ENCODE assay signal across 25 cellular contexts in the genomic region with DNA sequence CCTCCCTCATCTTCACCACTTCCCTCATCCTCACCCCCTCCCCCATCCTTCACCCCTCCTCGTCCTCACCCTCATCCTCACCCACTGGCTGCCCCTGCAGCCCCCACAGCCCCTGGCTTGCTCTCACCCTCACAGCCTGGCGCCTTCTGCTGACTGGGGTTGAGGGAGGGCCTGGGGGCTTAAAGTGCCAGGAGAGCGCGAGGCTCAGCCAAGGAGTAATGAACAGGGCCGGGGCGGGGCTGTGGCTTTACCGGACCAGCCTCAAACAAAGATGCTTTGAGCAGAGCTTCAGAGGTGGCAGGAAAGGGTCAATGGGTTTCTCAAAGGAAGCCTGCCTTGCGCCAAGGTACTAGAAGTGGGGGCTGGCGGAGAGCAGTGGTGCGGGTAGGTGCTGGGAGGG. TPM values are rescaled to one million over a fixed set of nuclear protein-coding genes. Genes with fewer than 3 reads are reported as not detected.
DNase-seq lines count a peak whose midpoint lies in the region; ATAC-seq, FAIRE-seq and TF ChIP-seq lines count a peak whose summit lies in the region.
"Had no signal": no experiment of that assay in that cellular context is flagged by ENCODE, and none has a peak within 500 bp of the region (broad histone marks: within the 10 kb centered on the region; RNA-seq: fewer than 3 reads in every experiment).

A gene with protein sequence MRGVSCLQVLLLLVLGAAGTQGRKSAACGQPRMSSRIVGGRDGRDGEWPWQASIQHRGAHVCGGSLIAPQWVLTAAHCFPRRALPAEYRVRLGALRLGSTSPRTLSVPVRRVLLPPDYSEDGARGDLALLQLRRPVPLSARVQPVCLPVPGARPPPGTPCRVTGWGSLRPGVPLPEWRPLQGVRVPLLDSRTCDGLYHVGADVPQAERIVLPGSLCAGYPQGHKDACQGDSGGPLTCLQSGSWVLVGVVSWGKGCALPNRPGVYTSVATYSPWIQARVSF (minus strand): TSS at position 155 of the 400 bp plus-strand sequence. CDS start 1,013 bp downstream, outside the sequence.

- no peak within 1 kb of the TSS for H4K5ac ChIP-seq in H9 (ENCODE audit: insufficient read length, low read depth, low read length)

- H2AK5ac ChIP-seq in H9 (ENCODE audit: insufficient read length, low read length) = no peak within 1 kb of the TSS

- H3K27ac Mint-ChIP-seq in CD8-positive, alpha-beta memory T cell = peak within 1 kb of the TSS in 1 of 8 donors; percentile 54
- no peak within 1 kb of the TSS; a peak in 2 of 7 replicates for H3K27ac Mint-ChIP-seq in H9
- H3K27ac Mint-ChIP-seq in activated naive CD8-positive, alpha-beta T cell treated with anti-CD3 and anti-CD28 coated beads for 36 hours = no peak within 1 kb of the TSS
- H3K27ac Mint-ChIP-seq in neural progenitor cell = peak within 1 kb of the TSS; percentile 29
- H3K27ac Mint-ChIP-seq: HFFc6 had no signal

- H3K23me2 ChIP-seq in H9 (ENCODE audit: insufficient read length, low read depth, low read length, poor library complexity, severe bottlenecking) = no peaks in the 10 kb centered on the region

- no peak within 1 kb of the TSS for H2BK5ac ChIP-seq in H9 (ENCODE audit: insufficient read length, low read length)

- H3K14ac ChIP-seq in H9 (ENCODE audit: insufficient read depth, low read length) = no peak within 1 kb of the TSS

- no peaks in the 10 kb centered on the region for H3K36me3 Mint-ChIP-seq in CD8-positive, alpha-beta memory T cell
- no peaks in the 10 kb centered on the region for H3K36me3 Mint-ChIP-seq in H9 (ENCODE audit: insufficient read depth in 1 of 3, low read depth in 3 of 3)
- no peaks in the 10 kb centered on the region for H3K36me3 Mint-ChIP-seq in activated naive CD8-positive, alpha-beta T cell treated with anti-CD3 and anti-CD28 coated beads for 36 hours
- H3K36me3 Mint-ChIP-seq in neural progenitor cell = no peaks in the 10 kb centered on the region

- H3K79me2 ChIP-seq in H9 (ENCODE audit: insufficient read depth, low read length) (no peaks in the 10 kb centered on the region; the same call in 1 of the 2 replicates), neural progenitor cell (ENCODE audit: low read depth) (no peaks in the 10 kb centered on the region)

- H3K4ac ChIP-seq in H9 (ENCODE audit: low read depth, low read length) = no peak within 1 kb of the TSS

- no peak within 1 kb of the TSS for H3K23ac ChIP-seq in H9 (ENCODE audit: insufficient read length, low read depth, low read length)

- H2BK15ac ChIP-seq in H9 (ENCODE audit: low read depth, low read length) = no peak within 1 kb of the TSS

- no peak within 1 kb of the TSS for H3K9ac ChIP-seq in H9 (ENCODE audit: extremely low read depth, insufficient read length, low read length)
- no peak within 1 kb of the TSS for H3K9ac ChIP-seq in neural progenitor cell

- no peak within 1 kb of the TSS for H3K18ac ChIP-seq in H9 (ENCODE audit: insufficient read length, low read depth, low read length)

- H3K79me1 ChIP-seq in H9 (ENCODE audit: insufficient read depth, low read depth, low read length, poor library complexity, severe bottlenecking) = no peaks in the 10 kb centered on the region

- no peak within 1 kb of the TSS for H2BK20ac ChIP-seq in H9 (ENCODE audit: low read depth, low read length, poor library complexity, severe bottlenecking)

- H4K20me1 ChIP-seq in H9 (ENCODE audit: control insufficient read depth, insufficient read depth, insufficient read length) = no peaks in the 10 kb centered on the region
- no peaks in the 10 kb centered on the region for H4K20me1 ChIP-seq in neural progenitor cell (ENCODE audit: low read depth)

- H3K36me3 ChIP-seq in CD8-positive, alpha-beta memory T cell (ENCODE audit: insufficient read depth, low read length) = no peaks in the 10 kb centered on the region
- no peaks in the 10 kb centered on the region for H3K36me3 ChIP-seq in neural progenitor cell
- H3K36me3 ChIP-seq: cardiac muscle cell, esophagus squamous epithelium, left ventricle myocardium inferior, ovary had no signal

- H3K4me1 ChIP-seq in CD8-positive, alpha-beta memory T cell (ENCODE audit: insufficient read depth, low read length) = peaks cover 12% of the 10 kb centered on the region
- H3K4me1 ChIP-seq in H9 (ENCODE audit: insufficient read depth, low read length) (no peaks in the 10 kb centered on the region), neural progenitor cell (peaks cover 14% of the 10 kb centered on the region)

- no peak within 1 kb of the TSS for H3T11ph ChIP-seq in H9 (ENCODE audit: low read length)

- H2BK12ac ChIP-seq in H9 (ENCODE audit: insufficient read length, low read depth, low read length) = no peak within 1 kb of the TSS

- H3K27me3 Mint-ChIP-seq in CD8-positive, alpha-beta memory T cell = peaks cover 15 to 25% of the 10 kb centered on the region in 2 donors
- peaks cover 32% of the 10 kb centered on the region for H3K27me3 Mint-ChIP-seq in H9 (ENCODE audit: low read depth)
- peaks cover 12% of the 10 kb centered on the region for H3K27me3 Mint-ChIP-seq in activated naive CD8-positive, alpha-beta T cell treated with anti-CD3 and anti-CD28 coated beads for 36 hours
- H3K27me3 Mint-ChIP-seq in neural progenitor cell (ENCODE audit: insufficient read depth, low read depth) = no peaks in the 10 kb centered on the region

- H3K4me3 Mint-ChIP-seq in CD8-positive, alpha-beta memory T cell = peak within 1 kb of the TSS in 4 of 7 donors; percentile 45 to 57 (median 50)
- no peak within 1 kb of the TSS for H3K4me3 Mint-ChIP-seq in H9
- peak within 1 kb of the TSS; percentile 64 for H3K4me3 Mint-ChIP-seq in activated naive CD8-positive, alpha-beta T cell treated with anti-CD3 and anti-CD28 coated beads for 36 hours
- no peak within 1 kb of the TSS for H3K4me3 Mint-ChIP-seq in neural progenitor cell
- H3K4me3 Mint-ChIP-seq: HFFc6 had no signal

- FAIRE-seq in HTR-8/SVneo (lab: Jason Lieb, UNC) = no peak
- FAIRE-seq: D721Med, G401.6 had no signal

- H3K9me3 ChIP-seq in CD8-positive, alpha-beta memory T cell (ENCODE audit: low read length) = no peaks in the 10 kb centered on the region
- H3K9me3 ChIP-seq in H9 (ENCODE audit: control insufficient read depth, low read depth, low read length) = no peaks in the 10 kb centered on the region
- no peaks in the 10 kb centered on the region for H3K9me3 ChIP-seq in neural progenitor cell (ENCODE audit: low read depth)
- H3K9me3 ChIP-seq: esophagus squamous epithelium, left ventricle myocardium inferior, ovary had no signal

- no peaks in the 10 kb centered on the region for H3K27me3 ChIP-seq in CD8-positive, alpha-beta memory T cell (ENCODE audit: insufficient read depth, low read length, poor library complexity, severe bottlenecking)
- H3K27me3 ChIP-seq in H9 (ENCODE audit: insufficient read depth, low read length) = no peaks in the 10 kb centered on the region
- peaks cover 8% of the 10 kb centered on the region for H3K27me3 ChIP-seq in neural progenitor cell
- H3K27me3 ChIP-seq: ovary had no signal

- no peak within 1 kb of the TSS for H2BK120ac ChIP-seq in H9 (ENCODE audit: low read depth, low read length, poor library complexity, severe bottlenecking)

- H2AFZ ChIP-seq in H9 (ENCODE audit: low read length) (no peak within 1 kb of the TSS), neural progenitor cell (replicated peaks) (peak within 1 kb of the TSS; percentile 50)

- no CpG with 5 or more reads among the region's 10 CpGs for WGBS in H9 (ENCODE audit: extremely low coverage, insufficient read length, low lambda C conversion rate)

- H4K8ac ChIP-seq in H9 (replicated peaks; ENCODE audit: insufficient read length, low read depth, low read length) = no peak within 1 kb of the TSS

- no peak within 1 kb of the TSS for H3K4me3 ChIP-seq in CD8-positive, alpha-beta memory T cell (ENCODE audit: low read length)
- H3K4me3 ChIP-seq in neural progenitor cell (no peak within 1 kb of the TSS), coronary artery (no peak within 1 kb of the TSS)
- H3K4me3 ChIP-seq: cardiac muscle cell, esophagus squamous epithelium, left ventricle myocardium inferior, ovary had no signal

- CTCF ChIA-PET in CD8-positive, alpha-beta memory T cell (lab: Charles Lee) = no interaction called here

- no peaks in the 10 kb centered on the region for H3K9me3 Mint-ChIP-seq in CD8-positive, alpha-beta memory T cell
- H3K9me3 Mint-ChIP-seq in H9 (no peaks in the 10 kb centered on the region), neural progenitor cell (no peaks in the 10 kb centered on the region)
- no peaks in the 10 kb centered on the region for H3K9me3 Mint-ChIP-seq in activated naive CD8-positive, alpha-beta T cell treated with anti-CD3 and anti-CD28 coated beads for 36 hours
- H3K9me3 Mint-ChIP-seq: HFFc6 had no signal

- POLR2A ChIA-PET in CD8-positive, alpha-beta memory T cell (lab: Charles Lee) = no interaction called here

- no peak within 1 kb of the TSS for H3K56ac ChIP-seq in H9 (ENCODE audit: insufficient read length, low read depth, low read length)

- H3K4me2 ChIP-seq in H9 (ENCODE audit: insufficient read depth, insufficient read length, low read length) (no peak within 1 kb of the TSS), neural progenitor cell (peak within 1 kb of the TSS; percentile 61)

- peaks cover 0 to 21% (median 5%) of the 10 kb centered on the region in 3 donors for H3K4me1 Mint-ChIP-seq in CD8-positive, alpha-beta memory T cell
- peaks cover 2 to 17% of the 10 kb centered on the region in 2 experiments; a peak in 2 of 4 replicates for H3K4me1 Mint-ChIP-seq in H9
- peaks cover 11% of the 10 kb centered on the region for H3K4me1 Mint-ChIP-seq in activated naive CD8-positive, alpha-beta T cell treated with anti-CD3 and anti-CD28 coated beads for 36 hours
- peaks cover 20% of the 10 kb centered on the region for H3K4me1 Mint-ChIP-seq in neural progenitor cell

- no peak for ATAC-seq in GM18861 (IDR thresholded peaks at IDR 0.05; ENCODE audit: unreplicated experiment)
- ATAC-seq: SK-N-SH treated with all-trans-retinoic acid at 6 μM for 48 hours had no signal

- TF ChIP-seq CTCF in H9 (conservative IDR thresholded peaks at IDR 0.05) (no peak), neural progenitor cell (IDR thresholded peaks at IDR 0.05) (no peak), coronary artery (IDR thresholded peaks at IDR 0.05) (no peak)

- peaks cover 7% of the 10 kb centered on the region for H3F3A ChIP-seq in neural progenitor cell (ENCODE audit: low read depth)

- DNase-seq in CD8-positive, alpha-beta memory T cell = peak in 1 of 5 donors; percentile 39
- DNase-seq in H9 (peak; percentile 23), neural progenitor cell (ENCODE audit: low spot score) (peak; percentile 68), coronary artery (ENCODE audit: low spot score) (no peak), HTR-8/SVneo (ENCODE audit: insufficient read length, low spot score) (no peak), caudate nucleus (lab: John Stamatoyannopoulos, UW) (no peak)
- no peak for DNase-seq in activated naive CD8-positive, alpha-beta T cell treated with anti-CD3 and anti-CD28 coated beads for 36 hours
- DNase-seq: activated CD4-positive, alpha-beta T cell treated with anti-CD3 and anti-CD28 coated beads for 1 hour; AML-193; effector CD4-positive, alpha-beta T cell; esophagus squamous epithelium; HFFc6; Kasumi-1; left ventricle myocardium inferior; NCI-H1105 treated with DMSO at 0.1 percent for 48 hours; NCI-H2171; NCI-H82; stimulated activated CD4-positive, alpha-beta T cell treated with anti-CD3 and anti-CD28 coated beads, Interleukin-2, amount 100 ng/mL, for 48 hours had no signal

- no peak within 1 kb of the TSS for H3K27ac ChIP-seq in CD8-positive, alpha-beta memory T cell (ENCODE audit: low read depth, low read length)
- H3K27ac ChIP-seq in H9 (ENCODE audit: insufficient read length, low read depth, low read length) = no peak within 1 kb of the TSS
- no peak within 1 kb of the TSS for H3K27ac ChIP-seq in neural progenitor cell
- H3K27ac ChIP-seq in coronary artery = no peak within 1 kb of the TSS
- H3K27ac ChIP-seq in caudate nucleus (ENCODE audit: low read depth, low read length) = no peak within 1 kb of the TSS
- H3K27ac ChIP-seq: cardiac muscle cell, esophagus squamous epithelium, left ventricle myocardium inferior, ovary had no signal

- H4K91ac ChIP-seq in H9 (ENCODE audit: insufficient read length, low read depth, low read length) = no peak within 1 kb of the TSS

RNA-seq across cellular contexts. Expression of the gene that starts here (rescaled TPM):
- under 1 TPM; 0.15 to 0.22 TPM for total RNA-seq in CD8-positive, alpha-beta memory T cell
- polyA plus RNA-seq in CD8-positive, alpha-beta memory T cell = not detected
- total RNA-seq in H9 (2021) (not detected in 2 replicates), neural progenitor cell (ENCODE audit: low replicate concordance) (0.40 and 0.73 TPM in 2 replicates)
- total RNA-seq in activated naive CD8-positive, alpha-beta T cell treated with anti-CD3 and anti-CD28 coated beads for 36 hours = under 1 TPM; 0.40 to 0.54 TPM
- total RNA-seq: cardiac muscle cell, esophagus squamous epithelium, HFFc6, left ventricle myocardium inferior, subcutaneous adipose tissue had no signal
- polyA plus RNA-seq: cardiac muscle cell, ovary had no signal

Comparison
In these comparisons a context has a peak if more than half of its experiments do, and no peak if none do; other contexts are left out.
1. Peak in DNase-seq in H9; RNA of the gene not detected or under 1 TPM.
2. Peak in DNase-seq and H3K4me2 ChIP-seq in neural progenitor cell; RNA of the gene not detected or under 1 TPM.
3. H3K4me3 Mint-ChIP-seq: peak in CD8-positive, alpha-beta memory T cell (4 of 7) and activated naive CD8-positive, alpha-beta T cell treated with anti-CD3 and anti-CD28 coated beads for 36 hours (single experiment); none in H9 (0 of 2) and neural progenitor cell (single experiment).